Comparison of ENCODE assay signal across 10 cellular contexts in genomic region chr5:60340965-60341471, GRCh38.
DNase-seq lines count a peak whose midpoint lies in the region; ATAC-seq and TF ChIP-seq lines count a peak whose summit lies in the region.
"Had no signal": no experiment of that assay in that cellular context is flagged by ENCODE, and none has a peak within 500 bp of the region (broad histone marks: within the 10 kb centered on the region; RNA-seq: fewer than 3 reads in every experiment).

No MANE protein-coding gene starts in this region.

- no peak for TF ChIP-seq CTCF in glutamatergic neuron (IDR thresholded peaks at IDR 0.05; ENCODE audit: partially characterized antibody, unreplicated experiment)

- peak; percentile 20 for DNase-seq in iPS-NIHi11 (ENCODE audit: low spot score)
- DNase-seq in NCI-H1092 (lab: John Stamatoyannopoulos, UW): no peak
- DNase-seq in NCI-H187 treated with DMSO at 0.1 percent for 48 hours (lab: John Stamatoyannopoulos, UW): no peak
- no peak for DNase-seq in glutamatergic neuron
- no peak for DNase-seq in cardiac septum (ENCODE audit: low spot score)
- DNase-seq: CD8-positive, alpha-beta memory T cell; NCI-H69 had no signal

- no peak overlapping the region for H3K4me3 Mint-ChIP-seq in glutamatergic neuron (ENCODE audit: unreplicated experiment)
- H3K4me3 Mint-ChIP-seq: CD8-positive, alpha-beta memory T cell had no signal

- H3K27ac Mint-ChIP-seq in glutamatergic neuron (ENCODE audit: unreplicated experiment): no peak overlapping the region
- H3K27ac Mint-ChIP-seq: CD8-positive, alpha-beta memory T cell had no signal

- ATAC-seq in GM18502 (IDR thresholded peaks at IDR 0.05; ENCODE audit: poor library complexity, unreplicated experiment) (peak; percentile 69), GM21390 (IDR thresholded peaks at IDR 0.05; ENCODE audit: unreplicated experiment) (peak; percentile 76), HG03469 (IDR thresholded peaks at IDR 0.05; ENCODE audit: unreplicated experiment) (peak; percentile 61)

- H3K9me3 Mint-ChIP-seq in glutamatergic neuron (ENCODE audit: unreplicated experiment): no peaks in the 10 kb centered on the region

- no peaks in the 10 kb centered on the region for H3K36me3 Mint-ChIP-seq in glutamatergic neuron (ENCODE audit: unreplicated experiment)
- H3K36me3 Mint-ChIP-seq: CD8-positive, alpha-beta memory T cell had no signal

- intact Hi-C loops in cardiac septum (cut with DNase I): no loop called here

- no peaks in the 10 kb centered on the region for H3K27me3 Mint-ChIP-seq in glutamatergic neuron (ENCODE audit: unreplicated experiment)
- H3K27me3 Mint-ChIP-seq: CD8-positive, alpha-beta memory T cell had no signal

- H3K4me1 Mint-ChIP-seq in glutamatergic neuron (ENCODE audit: low read depth, unreplicated experiment): no peaks in the 10 kb centered on the region
- H3K4me1 Mint-ChIP-seq: CD8-positive, alpha-beta memory T cell had no signal
